ENCODE assay signal across 24 cellular contexts in genomic region chr2:180048256-180048655, GRCh38. TPM values are rescaled to one million over a fixed set of nuclear protein-coding genes. Genes with fewer than 3 reads are reported as not detected.
A peak's percentile ranks its signal among the peaks of the same experiment; 100 is the strongest.
DNase-seq lines count a peak whose midpoint lies in the region; ATAC-seq and TF ChIP-seq lines count a peak whose summit lies in the region.
"Had no signal": no experiment of that assay in that cellular context is flagged by ENCODE, and none has a peak within 500 bp of the region (broad histone marks: within the 10 kb centered on the region; RNA-seq: fewer than 3 reads in every experiment).

No MANE protein-coding gene starts in this region.

- H3K36me3 ChIP-seq in WERI-Rb-1 = no peaks in the 10 kb centered on the region
- H3K36me3 ChIP-seq: SJSA1 had no signal

- DNase-seq in M059J (ENCODE audit: low read depth) (peak; percentile 9), choroid plexus epithelial cell (ENCODE audit: low read depth) (peak; percentile 51), foreskin fibroblast (peak; percentile 40 to 74), Kasumi-1 (lab: John Stamatoyannopoulos, UW) (no peak), WERI-Rb-1 (no peak), T1000 (lab: John Stamatoyannopoulos, UW) (no peak)
- DNase-seq: C1 segment of cervical spinal cord; CD4-positive, alpha-beta memory T cell; COR-L47; GF-D8; H9; HFFc6; KBM-7; NCI-H1048; NCI-H1417 treated with DMSO at 0.1 percent for 48 hours; NCI-H1694 treated with DMSO at 0.1 percent for 48 hours; NCI-H2081; NCI-H2227 treated with DMSO at 0.1 percent for 48 hours; NCI-H526 treated with DMSO at 0.1 percent for 48 hours; PC-9 had no signal

- H3K4me3 ChIP-seq in choroid plexus epithelial cell (ENCODE audit: low read depth, low read length) (no peak overlapping the region), foreskin fibroblast (ENCODE audit: low read depth in 1 of 2, low read length in 2 of 2) (no peak overlapping the region), WERI-Rb-1 (ENCODE audit: low read depth, low read length) (no peak overlapping the region)
- H3K4me3 ChIP-seq: GM23338, PC-9, SJSA1 had no signal

- no peak for TF ChIP-seq CTCF in choroid plexus epithelial cell (conservative IDR thresholded peaks at IDR 0.05; ENCODE audit: low read depth, low read length)
- TF ChIP-seq CTCF in foreskin fibroblast (IDR thresholded peaks at IDR 0.05; ENCODE audit: low read depth, low read length) = no peak
- no peak for TF ChIP-seq CTCF in WERI-Rb-1 (IDR thresholded peaks at IDR 0.05; ENCODE audit: low read depth, low read length)

- H3K9me3 ChIP-seq in WERI-Rb-1 (ENCODE audit: severe bottlenecking) = no peaks in the 10 kb centered on the region
- H3K9me3 ChIP-seq: SJSA1 had no signal

- ATAC-seq in GM21786 (IDR thresholded peaks at IDR 0.05; ENCODE audit: unreplicated experiment) = no peak
- ATAC-seq: GM23338, Right ventricle myocardium inferior had no signal

- no peaks in the 10 kb centered on the region for H3K27me3 ChIP-seq in WERI-Rb-1 (ENCODE audit: insufficient read depth, low read depth, severe bottlenecking)
- H3K27me3 ChIP-seq: SJSA1 had no signal

- H3K27ac ChIP-seq in WERI-Rb-1 = no peak overlapping the region
- H3K27ac ChIP-seq: PC-9, SJSA1 had no signal

RNA-seq across cellular contexts. Expression of gene CWC22, which starts 41.2 kb away (rescaled TPM):
- total RNA-seq in M059J (2014; rRNA removed; shearing (Covaris generic)) = 10.9 and 15.9 TPM in 2 replicates

Comparison
In these comparisons a context has a peak if more than half of its experiments do, and no peak if none do; other contexts are left out.
1. DNase-seq: peak in M059J (single experiment), choroid plexus epithelial cell (single experiment) and foreskin fibroblast (2 of 2); none in Kasumi-1 (0 of 2), WERI-Rb-1 (single experiment) and T1000 (single experiment).